2 cellular contexts compared by ENCODE assay signal in the genomic region with DNA sequence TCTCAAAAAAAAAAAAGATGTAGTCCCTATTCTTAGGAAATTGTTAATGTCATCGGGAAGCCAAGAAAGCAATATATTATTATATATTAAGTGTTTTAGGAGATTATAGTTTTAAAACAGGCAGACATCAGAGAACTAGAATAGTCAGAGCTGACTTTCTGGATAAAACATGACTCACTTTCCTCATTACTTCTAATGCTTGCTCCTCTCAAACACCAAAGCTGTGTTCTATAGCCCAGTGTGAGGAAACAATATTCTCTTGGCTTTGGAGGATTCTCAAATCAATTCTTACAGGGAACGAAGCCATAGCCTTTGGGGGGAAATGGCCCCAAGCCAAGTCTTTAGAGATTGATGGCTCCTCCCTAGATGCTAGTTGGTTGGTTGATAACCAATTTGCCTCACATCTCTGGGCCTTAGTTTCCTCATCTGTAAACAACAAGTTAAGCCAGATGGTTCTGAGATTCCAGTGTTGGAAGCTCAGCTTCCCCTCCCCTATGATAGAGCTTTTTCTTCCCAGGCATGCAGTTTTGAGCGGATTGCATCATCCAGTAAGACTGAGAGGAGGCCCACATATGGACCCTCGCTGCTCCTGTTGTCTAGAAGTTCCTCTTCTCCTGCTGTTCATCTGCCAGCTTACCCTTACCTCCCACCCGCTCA.
TF ChIP-seq lines count a peak whose summit lies in the region.

No MANE protein-coding gene starts in this region.

TF ChIP-seq in SK-N-SH, 30 proteins besides CTCF, POLR2A, EP300 and RAD21 (continued from another document):
- TF ChIP-seq, protein P1, sequence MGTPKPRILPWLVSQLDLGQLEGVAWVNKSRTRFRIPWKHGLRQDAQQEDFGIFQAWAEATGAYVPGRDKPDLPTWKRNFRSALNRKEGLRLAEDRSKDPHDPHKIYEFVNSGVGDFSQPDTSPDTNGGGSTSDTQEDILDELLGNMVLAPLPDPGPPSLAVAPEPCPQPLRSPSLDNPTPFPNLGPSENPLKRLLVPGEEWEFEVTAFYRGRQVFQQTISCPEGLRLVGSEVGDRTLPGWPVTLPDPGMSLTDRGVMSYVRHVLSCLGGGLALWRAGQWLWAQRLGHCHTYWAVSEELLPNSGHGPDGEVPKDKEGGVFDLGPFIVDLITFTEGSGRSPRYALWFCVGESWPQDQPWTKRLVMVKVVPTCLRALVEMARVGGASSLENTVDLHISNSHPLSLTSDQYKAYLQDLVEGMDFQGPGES (IDR thresholded peaks at IDR 0.05; ENCODE audit: low read depth, low read length) = no peak
- TF ChIP-seq POLR2AphosphoS5 (IDR thresholded peaks at IDR 0.05; ENCODE audit: low read depth, low read length) (no peak), EZH2phosphoT487 (IDR thresholded peaks at IDR 0.05; ENCODE audit: borderline replicate concordance, low read depth) (no peak), SMC3 (IDR thresholded peaks at IDR 0.05; ENCODE audit: low read depth, low read length) (no peak), JUND (IDR thresholded peaks at IDR 0.05) (no peak), MXI1 (IDR thresholded peaks at IDR 0.05; ENCODE audit: low read depth, low read length) (no peak), TEAD4 (IDR thresholded peaks at IDR 0.05; ENCODE audit: borderline replicate concordance, insufficient read depth) (no peak), SIN3A (IDR thresholded peaks at IDR 0.05; ENCODE audit: borderline replicate concordance, low read depth, low read length) (no peak), FOXJ3 (CRISPR knock-in tag; IDR thresholded peaks at IDR 0.05) (no peak), YY1 (IDR thresholded peaks at IDR 0.05; ENCODE audit: low read depth) (no peak), TAF1 (IDR thresholded peaks at IDR 0.05; ENCODE audit: borderline replicate concordance, low read depth, low read length) (no peak), FOSL2 (IDR thresholded peaks at IDR 0.05; ENCODE audit: borderline replicate concordance, low read depth) (no peak), RFX5 (IDR thresholded peaks at IDR 0.05; ENCODE audit: low read length) (no peak), TCF12 (IDR thresholded peaks at IDR 0.05) (no peak)
- TF ChIP-seq, protein P2, sequence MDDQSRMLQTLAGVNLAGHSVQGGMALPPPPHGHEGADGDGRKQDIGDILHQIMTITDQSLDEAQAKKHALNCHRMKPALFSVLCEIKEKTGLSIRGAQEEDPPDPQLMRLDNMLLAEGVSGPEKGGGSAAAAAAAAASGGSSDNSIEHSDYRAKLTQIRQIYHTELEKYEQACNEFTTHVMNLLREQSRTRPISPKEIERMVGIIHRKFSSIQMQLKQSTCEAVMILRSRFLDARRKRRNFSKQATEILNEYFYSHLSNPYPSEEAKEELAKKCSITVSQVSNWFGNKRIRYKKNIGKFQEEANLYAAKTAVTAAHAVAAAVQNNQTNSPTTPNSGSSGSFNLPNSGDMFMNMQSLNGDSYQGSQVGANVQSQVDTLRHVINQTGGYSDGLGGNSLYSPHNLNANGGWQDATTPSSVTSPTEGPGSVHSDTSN (IDR thresholded peaks at IDR 0.05) = no peak
- TF ChIP-seq, protein P3, sequence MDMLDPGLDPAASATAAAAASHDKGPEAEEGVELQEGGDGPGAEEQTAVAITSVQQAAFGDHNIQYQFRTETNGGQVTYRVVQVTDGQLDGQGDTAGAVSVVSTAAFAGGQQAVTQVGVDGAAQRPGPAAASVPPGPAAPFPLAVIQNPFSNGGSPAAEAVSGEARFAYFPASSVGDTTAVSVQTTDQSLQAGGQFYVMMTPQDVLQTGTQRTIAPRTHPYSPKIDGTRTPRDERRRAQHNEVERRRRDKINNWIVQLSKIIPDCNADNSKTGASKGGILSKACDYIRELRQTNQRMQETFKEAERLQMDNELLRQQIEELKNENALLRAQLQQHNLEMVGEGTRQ (IDR thresholded peaks at IDR 0.05; ENCODE audit: borderline replicate concordance, low read depth, low read length) = no peak
- TF ChIP-seq, protein P4, sequence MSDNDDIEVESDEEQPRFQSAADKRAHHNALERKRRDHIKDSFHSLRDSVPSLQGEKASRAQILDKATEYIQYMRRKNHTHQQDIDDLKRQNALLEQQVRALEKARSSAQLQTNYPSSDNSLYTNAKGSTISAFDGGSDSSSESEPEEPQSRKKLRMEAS (IDR thresholded peaks at IDR 0.05; ENCODE audit: low read depth) = no peak

TF ChIP-seq in SK-N-SH treated with all-trans-retinoic acid at 6 μM for 48 hours, 23 proteins besides CTCF, POLR2A, EP300 and RAD21 (continued from another document):
- TF ChIP-seq RARB (CRISPR knock-in tag; IDR thresholded peaks at IDR 0.05) (no peak), ESRRG (CRISPR knock-in tag; IDR thresholded peaks at IDR 0.05) (no peak), ZFP3 (CRISPR knock-in tag; IDR thresholded peaks at IDR 0.05) (no peak), ZNF8 (CRISPR knock-in tag; IDR thresholded peaks at IDR 0.05) (no peak), GLIS3 (CRISPR knock-in tag; IDR thresholded peaks at IDR 0.05) (no peak), ZNF70 (CRISPR knock-in tag; IDR thresholded peaks at IDR 0.05) (no peak), TCF4 (CRISPR knock-in tag; IDR thresholded peaks at IDR 0.05; ENCODE audit: borderline replicate concordance) (no peak), TOX (CRISPR knock-in tag; IDR thresholded peaks at IDR 0.05; ENCODE audit: borderline replicate concordance) (no peak)
- TF ChIP-seq, protein P5, sequence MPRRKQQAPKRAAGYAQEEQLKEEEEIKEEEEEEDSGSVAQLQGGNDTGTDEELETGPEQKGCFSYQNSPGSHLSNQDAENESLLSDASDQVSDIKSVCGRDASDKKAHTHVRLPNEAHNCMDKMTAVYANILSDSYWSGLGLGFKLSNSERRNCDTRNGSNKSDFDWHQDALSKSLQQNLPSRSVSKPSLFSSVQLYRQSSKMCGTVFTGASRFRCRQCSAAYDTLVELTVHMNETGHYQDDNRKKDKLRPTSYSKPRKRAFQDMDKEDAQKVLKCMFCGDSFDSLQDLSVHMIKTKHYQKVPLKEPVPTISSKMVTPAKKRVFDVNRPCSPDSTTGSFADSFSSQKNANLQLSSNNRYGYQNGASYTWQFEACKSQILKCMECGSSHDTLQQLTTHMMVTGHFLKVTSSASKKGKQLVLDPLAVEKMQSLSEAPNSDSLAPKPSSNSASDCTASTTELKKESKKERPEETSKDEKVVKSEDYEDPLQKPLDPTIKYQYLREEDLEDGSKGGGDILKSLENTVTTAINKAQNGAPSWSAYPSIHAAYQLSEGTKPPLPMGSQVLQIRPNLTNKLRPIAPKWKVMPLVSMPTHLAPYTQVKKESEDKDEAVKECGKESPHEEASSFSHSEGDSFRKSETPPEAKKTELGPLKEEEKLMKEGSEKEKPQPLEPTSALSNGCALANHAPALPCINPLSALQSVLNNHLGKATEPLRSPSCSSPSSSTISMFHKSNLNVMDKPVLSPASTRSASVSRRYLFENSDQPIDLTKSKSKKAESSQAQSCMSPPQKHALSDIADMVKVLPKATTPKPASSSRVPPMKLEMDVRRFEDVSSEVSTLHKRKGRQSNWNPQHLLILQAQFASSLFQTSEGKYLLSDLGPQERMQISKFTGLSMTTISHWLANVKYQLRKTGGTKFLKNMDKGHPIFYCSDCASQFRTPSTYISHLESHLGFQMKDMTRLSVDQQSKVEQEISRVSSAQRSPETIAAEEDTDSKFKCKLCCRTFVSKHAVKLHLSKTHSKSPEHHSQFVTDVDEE (CRISPR knock-in tag; IDR thresholded peaks at IDR 0.05) = no peak
- TF ChIP-seq, protein P6, sequence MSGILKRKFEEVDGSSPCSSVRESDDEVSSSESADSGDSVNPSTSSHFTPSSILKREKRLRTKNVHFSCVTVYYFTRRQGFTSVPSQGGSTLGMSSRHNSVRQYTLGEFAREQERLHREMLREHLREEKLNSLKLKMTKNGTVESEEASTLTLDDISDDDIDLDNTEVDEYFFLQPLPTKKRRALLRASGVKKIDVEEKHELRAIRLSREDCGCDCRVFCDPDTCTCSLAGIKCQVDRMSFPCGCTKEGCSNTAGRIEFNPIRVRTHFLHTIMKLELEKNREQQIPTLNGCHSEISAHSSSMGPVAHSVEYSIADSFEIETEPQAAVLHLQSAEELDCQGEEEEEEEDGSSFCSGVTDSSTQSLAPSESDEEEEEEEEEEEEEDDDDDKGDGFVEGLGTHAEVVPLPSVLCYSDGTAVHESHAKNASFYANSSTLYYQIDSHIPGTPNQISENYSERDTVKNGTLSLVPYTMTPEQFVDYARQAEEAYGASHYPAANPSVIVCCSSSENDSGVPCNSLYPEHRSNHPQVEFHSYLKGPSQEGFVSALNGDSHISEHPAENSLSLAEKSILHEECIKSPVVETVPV (CRISPR knock-in tag; IDR thresholded peaks at IDR 0.05) = no peak
- TF ChIP-seq, protein P7, sequence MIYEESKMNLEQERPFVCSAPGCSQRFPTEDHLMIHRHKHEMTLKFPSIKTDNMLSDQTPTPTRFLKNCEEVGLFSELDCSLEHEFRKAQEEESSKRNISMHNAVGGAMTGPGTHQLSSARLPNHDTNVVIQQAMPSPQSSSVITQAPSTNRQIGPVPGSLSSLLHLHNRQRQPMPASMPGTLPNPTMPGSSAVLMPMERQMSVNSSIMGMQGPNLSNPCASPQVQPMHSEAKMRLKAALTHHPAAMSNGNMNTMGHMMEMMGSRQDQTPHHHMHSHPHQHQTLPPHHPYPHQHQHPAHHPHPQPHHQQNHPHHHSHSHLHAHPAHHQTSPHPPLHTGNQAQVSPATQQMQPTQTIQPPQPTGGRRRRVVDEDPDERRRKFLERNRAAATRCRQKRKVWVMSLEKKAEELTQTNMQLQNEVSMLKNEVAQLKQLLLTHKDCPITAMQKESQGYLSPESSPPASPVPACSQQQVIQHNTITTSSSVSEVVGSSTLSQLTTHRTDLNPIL (CRISPR knock-in tag; IDR thresholded peaks at IDR 0.05; ENCODE audit: low read depth) = no peak
